In the genomic region with DNA sequence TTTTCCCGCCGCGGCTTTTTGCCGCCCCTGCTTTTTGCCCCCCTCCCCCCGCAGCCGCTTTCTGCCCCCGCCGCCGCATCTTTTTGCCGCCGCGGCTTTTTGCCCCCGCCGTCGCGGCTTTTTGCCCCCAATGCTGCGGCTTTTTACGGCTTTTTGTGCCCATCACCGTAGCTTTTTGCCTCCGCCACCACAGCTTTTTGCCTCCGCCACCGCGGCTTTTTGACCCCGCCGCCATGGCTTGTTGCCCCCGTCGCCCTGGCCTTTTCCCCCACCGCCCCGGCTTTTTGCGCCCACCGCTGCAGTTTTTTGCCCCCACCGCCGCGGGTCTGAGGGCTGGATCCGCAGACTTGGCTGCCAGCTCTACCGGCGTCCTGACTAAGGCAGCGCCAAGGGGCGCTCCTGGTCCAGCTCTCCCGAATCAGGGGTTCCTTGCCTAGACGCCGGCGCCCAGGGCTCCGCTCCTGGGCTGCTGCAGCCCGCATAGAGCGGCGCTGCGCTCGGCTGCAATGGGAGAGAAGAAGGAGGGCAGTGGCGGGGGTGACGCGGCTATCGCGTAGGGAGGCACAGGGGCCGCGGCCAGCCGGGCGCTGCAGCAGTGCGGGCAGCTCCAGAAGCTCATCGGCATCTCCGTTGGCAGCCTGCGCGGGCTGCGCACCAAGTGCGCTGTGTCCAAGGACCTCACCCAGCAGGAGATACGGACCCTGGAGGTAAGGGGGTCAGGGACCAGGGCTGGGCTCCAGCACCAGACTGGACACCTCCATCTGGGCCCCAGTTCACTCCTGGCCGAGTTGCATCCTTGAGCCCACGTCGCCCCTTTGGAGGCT, we compare ENCODE assay signal across 8 cellular contexts.
A peak's percentile ranks its signal among the peaks of the same experiment; 100 is the strongest.
DNase-seq lines count a peak whose midpoint lies in the region; ATAC-seq, FAIRE-seq and TF ChIP-seq lines count a peak whose summit lies in the region.
"Not testable (repeated sequence)": the region's sequence is repeated elsewhere in the genome, so short reads cannot be mapped to it uniquely, and the experiment has no call there.

No MANE protein-coding gene starts in this region.

- H3K9me3 ChIP-seq in A549; parathyroid adenoma (ENCODE audit: control insufficient read depth, low read length); thoracic aorta: not testable (repeated sequence)
- H3K9me3 ChIP-seq in HUES48 (ENCODE audit: control insufficient read depth, insufficient read depth, low read length) = peaks cover 11% of the 10 kb centered on the region

- not testable (repeated sequence) for TF ChIP-seq RAD21 in A549 (conservative IDR thresholded peaks at IDR 0.05 in 1 of 2, IDR thresholded peaks at IDR 0.05 in 1 of 2)

- H3K4me3 ChIP-seq in A549 = peak overlapping the region; percentile 43
- peak overlapping the region; percentile 43; the same call in 1 of the 2 replicates for H3K4me3 ChIP-seq in HUES48 (ENCODE audit: low read depth, low read length)
- H3K4me3 ChIP-seq in parathyroid adenoma (ENCODE audit: low read depth, low read length) = not testable (repeated sequence)
- peak overlapping the region; percentile 74 for H3K4me3 ChIP-seq in thoracic aorta

- not testable (repeated sequence) for H3K79me2 ChIP-seq in parathyroid adenoma

- H3K36me3 Mint-ChIP-seq in activated CD4-positive, alpha-beta T cell treated with anti-CD3 and anti-CD28 coated beads, Interleukin-2, amount 10 ng/mL, durations not matched to agents 24 days and 14 days (ENCODE audit: low read depth); chondrocyte (ENCODE audit: low read depth): not testable (repeated sequence)

- H3K27me3 Mint-ChIP-seq in activated CD4-positive, alpha-beta T cell treated with anti-CD3 and anti-CD28 coated beads, Interleukin-2, amount 10 ng/mL, durations not matched to agents 24 days and 14 days = peaks cover 13% of the 10 kb centered on the region
- H3K27me3 Mint-ChIP-seq in chondrocyte (ENCODE audit: low read depth) = not testable (repeated sequence)

- not testable (repeated sequence) for H3K9me3 Mint-ChIP-seq in activated CD4-positive, alpha-beta T cell treated with anti-CD3 and anti-CD28 coated beads, Interleukin-2, amount 10 ng/mL, durations not matched to agents 24 days and 14 days
- peaks cover 12% of the 10 kb centered on the region for H3K9me3 Mint-ChIP-seq in chondrocyte (ENCODE audit: low read depth)

- not testable (repeated sequence) for DNase-seq in A549 (ENCODE audit: low read depth in 1 of 2, low spot score in 1 of 2); activated CD4-positive, alpha-beta T cell treated with anti-CD3 and anti-CD28 coated beads, Interleukin-2, amount 10 ng/mL, durations not matched to agents 24 days and 14 days; thoracic aorta (ENCODE audit: low spot score)
- DNase-seq in chondrocyte (ENCODE audit: low spot score) (peak; percentile 92), Right ventricle myocardium superior (peak; percentile 35), left kidney (ENCODE audit: low read depth, low spot score) (peak; percentile 8)

- not testable (repeated sequence) for TF ChIP-seq CTCF in A549 (IDR thresholded peaks at IDR 0.05); chondrocyte (IDR thresholded peaks at IDR 0.05); parathyroid adenoma (IDR thresholded peaks at IDR 0.05); thoracic aorta (IDR thresholded peaks at IDR 0.05)

- H3K9ac ChIP-seq in HUES48 (ENCODE audit: low read depth, low read length); parathyroid adenoma: not testable (repeated sequence)

- CTCF ChIA-PET in A549 (lab: Yijun Ruan, JAX) = not testable (repeated sequence)

- H3K4me1 Mint-ChIP-seq in activated CD4-positive, alpha-beta T cell treated with anti-CD3 and anti-CD28 coated beads, Interleukin-2, amount 10 ng/mL, durations not matched to agents 24 days and 14 days; chondrocyte (ENCODE audit: low read depth): not testable (repeated sequence)

- H3K4me2 ChIP-seq in A549 (peak overlapping the region; percentile 83), parathyroid adenoma (ENCODE audit: low read length) (peak overlapping the region; percentile 65)

- H3K4me1 ChIP-seq in A549; HUES48 (ENCODE audit: control insufficient read depth, insufficient read depth, low read length); parathyroid adenoma: not testable (repeated sequence)
- peaks cover 13 to 14% of the 10 kb centered on the region in 2 donors for H3K4me1 ChIP-seq in thoracic aorta (ENCODE audit: control insufficient read depth in 1 of 2, low read depth in 2 of 2)

- FAIRE-seq in A549 (lab: Jason Lieb, UNC) = not testable (repeated sequence)

- ATAC-seq in A549 (peak; percentile 30 to 74; a peak in 4 of 6 replicates), Right ventricle myocardium superior (ENCODE audit: poor library complexity) (peak; percentile 41)
- ATAC-seq in thoracic aorta (ENCODE audit: insufficient number of reproducible peaks, low FRiP score, low read depth) = not testable (repeated sequence)

- not testable (repeated sequence) for H3K36me3 ChIP-seq in HUES48 (ENCODE audit: control insufficient read depth, insufficient read depth, low read length); parathyroid adenoma (ENCODE audit: control insufficient read depth, insufficient read depth, low read length); thoracic aorta

- POLR2A ChIA-PET in A549 (lab: Yijun Ruan, JAX) = not testable (repeated sequence)

- WGBS in A549 (ENCODE audit: missing lambda C conversion rate) = 49% methylated on average over 42 of the region's 69 CpGs

- peak overlapping the region; percentile 21 for H2AFZ ChIP-seq in parathyroid adenoma

- H3K27me3 ChIP-seq in HUES48 (ENCODE audit: control insufficient read depth, insufficient read depth, low read length) = peaks cover 19% of the 10 kb centered on the region
- peaks cover 10% of the 10 kb centered on the region for H3K27me3 ChIP-seq in parathyroid adenoma (ENCODE audit: control insufficient read depth, insufficient read depth, low read length)
- peaks cover 17% of the 10 kb centered on the region for H3K27me3 ChIP-seq in thoracic aorta (replicated peaks; ENCODE audit: insufficient read depth)

- not testable (repeated sequence) for TF ChIP-seq POLR2A in A549 (IDR thresholded peaks at IDR 0.05; ENCODE audit: low read length)

- H3K4me3 Mint-ChIP-seq in activated CD4-positive, alpha-beta T cell treated with anti-CD3 and anti-CD28 coated beads, Interleukin-2, amount 10 ng/mL, durations not matched to agents 24 days and 14 days; chondrocyte (ENCODE audit: unreplicated experiment): not testable (repeated sequence)

- intact Hi-C loops in activated CD4-positive, alpha-beta T cell treated with anti-CD3 and anti-CD28 coated beads, Interleukin-2, amount 10 ng/mL, durations not matched to agents 24 days and 14 days (cut with micrococcal nuclease); Right ventricle myocardium superior (cut with DNase I): not testable (repeated sequence)

- not testable (repeated sequence) for H3K27ac ChIP-seq in A549; HUES48 (ENCODE audit: low read depth, low read length); parathyroid adenoma; thoracic aorta

- TF ChIP-seq EP300 in A549 (IDR thresholded peaks at IDR 0.05) = not testable (repeated sequence)

- H3K27ac Mint-ChIP-seq in activated CD4-positive, alpha-beta T cell treated with anti-CD3 and anti-CD28 coated beads, Interleukin-2, amount 10 ng/mL, durations not matched to agents 24 days and 14 days = peak overlapping the region; percentile 15
- not testable (repeated sequence) for H3K27ac Mint-ChIP-seq in chondrocyte (ENCODE audit: unreplicated experiment)
